ENCODE assay signal across 22 cellular contexts in the genomic region with DNA sequence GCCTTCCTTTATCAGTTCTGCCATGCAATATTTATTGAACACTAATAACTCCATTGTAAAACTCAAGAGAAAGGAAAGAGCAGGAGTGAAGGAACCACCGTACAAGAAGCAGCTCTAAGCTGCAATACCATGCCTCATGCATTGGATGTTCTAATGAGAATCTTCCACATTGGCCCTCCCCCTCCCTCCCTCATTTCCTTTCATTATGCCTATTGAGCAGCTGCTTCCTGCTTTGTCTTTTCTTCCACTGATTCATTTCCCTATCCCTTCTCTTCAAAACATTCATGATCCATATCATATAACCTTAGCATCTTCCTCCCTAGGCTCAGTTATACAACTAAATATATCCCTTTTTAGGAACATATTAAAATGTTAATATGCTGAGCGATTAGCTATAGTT.
"Had no signal": no experiment of that assay in that cellular context is flagged by ENCODE, and none has a peak within 500 bp of the region (broad histone marks: within the 10 kb centered on the region; RNA-seq: fewer than 3 reads in every experiment).

No MANE protein-coding gene starts in this region.

- H3K27ac ChIP-seq: adrenal gland, ascending aorta, brain microvascular endothelial cell, dorsolateral prefrontal cortex, esophagus muscularis mucosa, gastrocnemius medialis, right atrium auricular region, tibial artery had no signal

- DNase-seq: activated B cell treated with CpG ODN at 0.5 μM for 24 hours; activated CD4-positive, alpha-beta T cell treated with anti-CD3 and anti-CD28 coated beads for 36 hours; activated CD4-positive, alpha-beta T cell treated with anti-CD3 and anti-CD28 coated beads, Interleukin-2, amount 50 U/mL, for 48 hours; activated CD8-positive, alpha-beta memory T cell treated with anti-CD3 and anti-CD28 coated beads, Interleukin-2, amount 50 U/mL, for 48 hours; activated naive CD4-positive, alpha-beta T cell; activated T-cell treated with anti-CD3 and anti-CD28 coated beads, Interleukin-2, amount 50 U/mL, for 4 hours; adrenal gland; brain microvascular endothelial cell; central memory CD4-positive, alpha-beta T cell; dorsolateral prefrontal cortex; effector memory CD8-positive, alpha-beta T cell; gastrocnemius medialis; head of caudate nucleus; left ventricle myocardium superior; midbrain; natural killer cell; stimulated activated naive CD8-positive, alpha-beta T cell treated with anti-CD3 and anti-CD28 coated beads, Interleukin-15, amount 100 ng/mL, for 72 hours; T-helper 9 cell; tibial artery had no signal
